Comparison of ENCODE assay signal across 26 cellular contexts in genomic region chr5:78670870-78671269, GRCh38.
"Had no signal": no experiment of that assay in that cellular context is flagged by ENCODE, and none has a peak within 500 bp of the region (broad histone marks: within the 10 kb centered on the region; RNA-seq: fewer than 3 reads in every experiment).

No MANE protein-coding gene starts in this region.

- H2AFZ ChIP-seq: parathyroid adenoma had no signal

- H3K36me3 ChIP-seq: brain microvascular endothelial cell, esophagus muscularis mucosa, heart right ventricle, suprapubic skin, tibial artery had no signal

- H3K27ac ChIP-seq: brain microvascular endothelial cell, esophagus muscularis mucosa, heart right ventricle, parathyroid adenoma, suprapubic skin, tibial artery had no signal

- DNase-seq: activated CD4-positive, alpha-beta memory T cell treated with anti-CD3 and anti-CD28 coated beads for 36 hours; activated CD4-positive, alpha-beta T cell treated with anti-CD3 and anti-CD28 coated beads, Interleukin-2, amount 10 ng/mL, durations not matched to agents 24 days and 14 days; activated CD4-positive, CD25-positive, alpha-beta regulatory T cell treated with anti-CD3 and anti-CD28 coated beads, Interleukin-2, amount 50 U/mL, for 72 hours; activated CD8-positive, alpha-beta memory T cell treated with anti-CD3 and anti-CD28 coated beads, Interleukin-2, amount 50 U/mL, for 4 hours; activated effector memory CD4-positive, alpha-beta T cell treated with anti-CD3 and anti-CD28 coated beads, Interleukin-2, amount 50 U/mL, for 16 hours; activated naive CD4-positive, alpha-beta T cell treated with anti-CD3 and anti-CD28 coated beads, Interleukin-2, amount 10 ng/mL, durations not matched to agents 7 days and 5 days; activated T-cell treated with anti-CD3 and anti-CD28 coated beads, Interleukin-2, amount 50 U/mL, for 1 hour; amniotic stem cell; brain microvascular endothelial cell; caudate nucleus; dermis blood vessel endothelial cell; effector CD4-positive, alpha-beta T cell; foreskin melanocyte; heart right ventricle; left ventricle myocardium superior; naive B cell; right cardiac atrium; stimulated activated CD4-positive, alpha-beta T cell treated with anti-CD3 and anti-CD28 coated beads, Interleukin-15, amount 100 ng/mL, for 24 hours; stimulated activated CD4-positive, alpha-beta T cell treated with anti-CD3 and anti-CD28 coated beads, Interleukin-2, amount 100 ng/mL, for 24 hours; stimulated activated naive B cell treated with anti-CD40 and anti-IgM and Interleukin-4, amounts not matched to agents 10 μg/mL and 1 μg/mL and 100 μg/mL, for 72 hours; T-helper 17 cell; T1000; tibial artery had no signal

- H3K4me3 ChIP-seq: esophagus muscularis mucosa, heart right ventricle, suprapubic skin, tibial artery had no signal

- H3K9me3 ChIP-seq: esophagus muscularis mucosa, heart right ventricle, suprapubic skin, tibial artery had no signal

- H3K27me3 ChIP-seq: brain microvascular endothelial cell, esophagus muscularis mucosa, heart right ventricle, suprapubic skin, tibial artery had no signal

- ATAC-seq: heart right ventricle; left ventricle myocardium superior; right cardiac atrium; stimulated activated naive B cell treated with anti-CD40 and anti-IgM and Interleukin-4, amounts not matched to agents 10 μg/mL and 1 μg/mL and 100 μg/mL, for 72 hours; T-helper 17 cell had no signal

- H3K4me1 ChIP-seq: esophagus muscularis mucosa, parathyroid adenoma had no signal

- H3K9ac ChIP-seq: parathyroid adenoma had no signal
